10 cellular contexts compared by ENCODE assay signal in the genomic region with DNA sequence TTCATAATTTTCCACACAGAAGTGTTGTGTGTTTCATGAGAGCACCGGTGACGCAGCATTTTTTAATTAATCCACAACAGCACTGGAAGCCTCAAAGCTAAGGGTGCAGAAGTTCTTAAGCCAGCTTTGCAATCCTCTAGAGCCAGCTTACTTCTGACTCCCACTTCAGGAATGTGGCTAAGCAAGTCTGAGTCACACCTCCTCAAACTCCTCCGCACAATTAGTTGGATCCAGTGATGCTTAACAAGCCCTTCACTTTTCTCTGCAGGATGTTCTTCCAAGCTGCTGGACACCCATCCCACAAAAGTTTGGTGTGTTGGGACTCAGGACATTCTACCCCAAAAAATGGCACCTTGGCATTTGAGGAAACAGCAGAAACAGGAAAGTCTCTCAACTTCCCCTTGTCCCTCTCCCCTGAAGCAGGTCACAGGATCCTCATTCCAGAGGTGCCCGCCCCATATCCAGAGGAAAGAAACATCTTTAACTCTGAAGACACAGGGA.
A peak's percentile ranks its signal among the peaks of the same experiment; 100 is the strongest.
DNase-seq lines count a peak whose midpoint lies in the region; FAIRE-seq and TF ChIP-seq lines count a peak whose summit lies in the region.
"Had no signal": no experiment of that assay in that cellular context is flagged by ENCODE, and none has a peak within 500 bp of the region (broad histone marks: within the 10 kb centered on the region; RNA-seq: fewer than 3 reads in every experiment).

No MANE protein-coding gene starts in this region.

- H3K27me3 ChIP-seq in breast epithelium (no peaks in the 10 kb centered on the region), sigmoid colon (no peaks in the 10 kb centered on the region)
- H3K27me3 ChIP-seq: adrenal gland had no signal

- H3K36me3 ChIP-seq in breast epithelium (no peaks in the 10 kb centered on the region), sigmoid colon (no peaks in the 10 kb centered on the region)
- H3K36me3 ChIP-seq: adrenal gland had no signal

- FAIRE-seq in HTR-8/SVneo (lab: Jason Lieb, UNC) = peak; percentile 91

- intact Hi-C loops in breast epithelium (cut with DNase I; ENCODE audit: low total_unique reads) = loop anchor here (10.0 kb wide), 1 partner anchor 80 kb away; no protein-coding TSS in a partner anchor
- intact Hi-C loops in sigmoid colon (cut with DNase I) = loop anchor here (5.0 kb wide), 1 partner anchor 123 kb away; no protein-coding TSS in a partner anchor

- peaks cover 3% of the 10 kb centered on the region for H3K27me3 Mint-ChIP-seq in endothelial cell (ENCODE audit: unreplicated experiment)

- no peak overlapping the region for H3K4me3 ChIP-seq in breast epithelium
- H3K4me3 ChIP-seq in sigmoid colon = no peak overlapping the region
- H3K4me3 ChIP-seq: adrenal gland had no signal

- H3K27ac ChIP-seq in breast epithelium (peak overlapping the region; percentile 90), sigmoid colon (peak overlapping the region in 2 of 4 donors; percentile 4 to 46)

- DNase-seq in A172 (ENCODE audit: low spot score) (peak; percentile 97), HTR-8/SVneo (ENCODE audit: insufficient read length, low spot score) (peak; percentile 71), breast epithelium (ENCODE audit: low spot score in 2 of 2) (peak in 1 of 2 donors; percentile 84), kidney tubule cell (ENCODE audit: low spot score) (peak; percentile 99), DMS114 treated with DMSO at 0.1 percent for 48 hours (lab: John Stamatoyannopoulos, UW; ENCODE audit: unreplicated experiment) (no peak), endothelial cell (ENCODE audit: low spot score) (no peak), sigmoid colon (no peak), GM19238 (ENCODE audit: insufficient read length, low spot score) (no peak)
- DNase-seq: DND-41 had no signal

- H3K4me1 Mint-ChIP-seq in endothelial cell (ENCODE audit: unreplicated experiment) = peaks cover 40% of the 10 kb centered on the region

- peaks cover 15% of the 10 kb centered on the region for H3K36me3 Mint-ChIP-seq in endothelial cell (ENCODE audit: low read depth, unreplicated experiment)

- H3K4me3 Mint-ChIP-seq in endothelial cell (ENCODE audit: unreplicated experiment) = no peak overlapping the region

- TF ChIP-seq EP300 in sigmoid colon (IDR thresholded peaks at IDR 0.05) = no peak

- TF ChIP-seq CTCF in breast epithelium (IDR thresholded peaks at IDR 0.05) = no peak
- TF ChIP-seq CTCF in endothelial cell (IDR thresholded peaks at IDR 0.05; ENCODE audit: unreplicated experiment) = no peak
- no peak for TF ChIP-seq CTCF in sigmoid colon (IDR thresholded peaks at IDR 0.05)

- 45 to 69% methylated on average over 4 of the region's 4 CpGs for WGBS in sigmoid colon, 2 donors

- H3K9me3 ChIP-seq in breast epithelium (no peaks in the 10 kb centered on the region), sigmoid colon (no peaks in the 10 kb centered on the region)
- H3K9me3 ChIP-seq: adrenal gland had no signal

- H3K4me1 ChIP-seq in breast epithelium = peaks cover 6% of the 10 kb centered on the region in 2 donors
- H3K4me1 ChIP-seq in sigmoid colon = peaks cover 0 to 18% (median 8%) of the 10 kb centered on the region in 4 donors
- H3K4me1 ChIP-seq: adrenal gland had no signal

- TF ChIP-seq POLR2A in breast epithelium (IDR thresholded peaks at IDR 0.05) = no peak
- no peak for TF ChIP-seq POLR2A in sigmoid colon (IDR thresholded peaks at IDR 0.05)

- no peak overlapping the region for H3K27ac Mint-ChIP-seq in endothelial cell (ENCODE audit: unreplicated experiment)

- no peaks in the 10 kb centered on the region for H3K9me3 Mint-ChIP-seq in endothelial cell (ENCODE audit: unreplicated experiment)

Comparison
In these comparisons a context has a peak if more than half of its experiments do, and no peak if none do; other contexts are left out.
1. DNase-seq: peak in A172 (single experiment), HTR-8/SVneo (single experiment) and kidney tubule cell (single experiment); none in DMS114 treated with DMSO at 0.1 percent for 48 hours (single experiment), endothelial cell (single experiment), sigmoid colon (single experiment) and GM19238 (single experiment).